Comparison of ENCODE assay signal across 13 cellular contexts in the genomic region with DNA sequence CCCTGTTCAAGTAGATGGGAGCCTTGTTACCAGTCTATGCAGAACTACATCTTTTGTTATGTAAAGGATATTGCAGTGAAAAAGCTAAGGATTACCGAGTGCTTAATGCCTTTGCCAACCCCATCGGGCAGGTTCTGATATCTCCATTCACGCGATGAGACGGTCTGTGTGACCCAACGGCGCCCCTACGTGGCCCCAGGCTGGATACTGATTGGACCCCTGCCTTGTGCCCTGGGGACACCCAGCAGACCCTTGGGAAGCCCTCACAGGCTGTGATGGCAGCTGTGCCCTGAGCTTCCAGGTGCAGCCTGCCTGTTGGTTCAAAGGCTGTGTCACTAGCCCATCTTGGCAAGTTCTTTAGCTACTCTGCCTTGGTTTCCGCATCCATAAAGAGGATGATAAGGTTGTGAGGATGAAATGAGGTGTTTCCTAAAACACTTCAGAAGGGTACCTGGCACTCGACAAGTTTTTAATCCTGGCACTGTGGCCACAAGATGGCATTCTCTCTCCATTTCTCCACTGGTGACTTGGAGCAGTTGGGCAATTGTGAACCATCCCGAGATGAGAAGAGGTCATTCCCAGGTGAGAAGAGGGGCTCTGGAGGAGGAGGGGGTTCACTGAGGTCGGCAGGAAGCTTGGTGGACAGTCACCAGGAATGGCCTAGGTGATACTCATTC. TPM values are rescaled to one million over a fixed set of nuclear protein-coding genes. Genes with fewer than 3 reads are reported as not detected.
DNase-seq lines count a peak whose midpoint lies in the region; ATAC-seq, FAIRE-seq and TF ChIP-seq lines count a peak whose summit lies in the region.
"Had no signal": no experiment of that assay in that cellular context is flagged by ENCODE, and none has a peak within 500 bp of the region (broad histone marks: within the 10 kb centered on the region; RNA-seq: fewer than 3 reads in every experiment).

No MANE protein-coding gene starts in this region.

- TF ChIP-seq EP300 in A549 (IDR thresholded peaks at IDR 0.05), result no peak

- no peak for TF ChIP-seq POLR2A in A549 (IDR thresholded peaks at IDR 0.05; ENCODE audit: low read length)
- no peak for TF ChIP-seq POLR2A in body of pancreas (IDR thresholded peaks at IDR 0.05)

- ATAC-seq in A549, result no peak
- 0 out of 3 replicates have a peak, but pooled peaks have one; percentile 18 for ATAC-seq in DND-41 (ENCODE audit: insufficient read depth, low read depth)
- ATAC-seq in T-helper 17 cell, result no peak
- ATAC-seq in body of pancreas, result no peak
- ATAC-seq: gastroesophageal sphincter had no signal

- H3K4me3 ChIP-seq in A549 (no peak overlapping the region), DND-41 (ENCODE audit: low read depth in 1 of 2, low read length in 2 of 2) (no peak overlapping the region), body of pancreas (no peak overlapping the region)
- H3K4me3 ChIP-seq: gastroesophageal sphincter had no signal

- CTCF ChIA-PET in A549 (lab: Yijun Ruan, JAX), result interaction anchor here (0.8 to 4.8 kb wide), 11 partner anchors 9 to 552 kb away, joined by 3 to 24 read pairs (median 3); no protein-coding TSS in a partner anchor

- TF ChIP-seq CTCF in A549 (IDR thresholded peaks at IDR 0.05) (no peak; the same call in 2 of the 3 replicates), DND-41 (IDR thresholded peaks at IDR 0.05; ENCODE audit: borderline replicate concordance, extremely low read depth, low read length, poor library complexity, severe bottlenecking) (peak; percentile 31), body of pancreas (IDR thresholded peaks at IDR 0.05) (peak in 1 of 7 experiments; percentile 3)

- H3K27ac ChIP-seq in A549, result peak overlapping the region; percentile 74 to 87
- peak overlapping the region; percentile 5; the same call in 1 of the 2 replicates for H3K27ac ChIP-seq in DND-41 (ENCODE audit: low read length)
- no peak overlapping the region for H3K27ac ChIP-seq in body of pancreas
- H3K27ac ChIP-seq: gastroesophageal sphincter had no signal

- no peak overlapping the region for H3K4me3 Mint-ChIP-seq in T-helper 17 cell

- H3K9ac ChIP-seq in DND-41 (ENCODE audit: low read depth, low read length), result no peak overlapping the region

- WGBS in A549 (ENCODE audit: missing lambda C conversion rate), result 78% methylated on average over 12 of the region's 12 CpGs
- 65 to 75% methylated on average over 12 of the region's 12 CpGs for WGBS in body of pancreas, 2 donors

- H3K4me2 ChIP-seq in A549, result peak overlapping the region; percentile 4; the same call in 1 of the 3 replicates
- H3K4me2 ChIP-seq in DND-41 (ENCODE audit: insufficient read depth, low read length), result no peak overlapping the region

- H3K36me3 ChIP-seq in DND-41 (ENCODE audit: insufficient read depth, low read length) (peaks cover 50% of the 10 kb centered on the region), body of pancreas (replicated peaks in 1 of 2; ENCODE audit: insufficient read depth in 1 of 2, low read depth in 2 of 2) (no peaks in the 10 kb centered on the region)

- POLR2A ChIA-PET in A549 (lab: Yijun Ruan, JAX), result no interaction called here

- H4K20me1 ChIP-seq in DND-41 (ENCODE audit: insufficient read depth, low read length), result peaks cover 59% of the 10 kb centered on the region

- H3K9me3 ChIP-seq in A549 (no peaks in the 10 kb centered on the region), DND-41 (ENCODE audit: insufficient read depth, low read length, severe bottlenecking) (no peaks in the 10 kb centered on the region), T-helper 17 cell (ENCODE audit: control insufficient read depth, low read length, poor library complexity, severe bottlenecking) (no peaks in the 10 kb centered on the region), body of pancreas (no peaks in the 10 kb centered on the region)
- H3K9me3 ChIP-seq: gastroesophageal sphincter had no signal

- peaks cover 39% of the 10 kb centered on the region for H3K4me1 Mint-ChIP-seq in T-helper 17 cell

- peak overlapping the region; percentile 87 for H3K27ac Mint-ChIP-seq in T-helper 17 cell

- peaks cover 34% of the 10 kb centered on the region for H3K79me2 ChIP-seq in DND-41 (ENCODE audit: insufficient read depth, low read length)

- no peak overlapping the region for H2AFZ ChIP-seq in DND-41 (ENCODE audit: low read depth, low read length)

- no peak for FAIRE-seq in A549 (lab: Jason Lieb, UNC)
- FAIRE-seq: RCC 7860 had no signal

- peak in 1 of 2 experiments; percentile 23; a peak in 1 of 5 replicates for TF ChIP-seq RAD21 in A549 (conservative IDR thresholded peaks at IDR 0.05 in 1 of 2, IDR thresholded peaks at IDR 0.05 in 1 of 2)

- H3K27me3 ChIP-seq in DND-41 (ENCODE audit: insufficient read depth, low read length, poor library complexity) (no peaks in the 10 kb centered on the region), body of pancreas (no peaks in the 10 kb centered on the region)
- H3K27me3 ChIP-seq: gastroesophageal sphincter had no signal

- no peak for DNase-seq in A549 (ENCODE audit: low read depth in 1 of 2, low spot score in 1 of 2)
- DNase-seq in DND-41, result no peak
- DNase-seq in T-helper 17 cell, result no peak
- peak; percentile 41 for DNase-seq in iPS-NIHi7 (ENCODE audit: extremely low spot score)
- no peak for DNase-seq in GM03348 (ENCODE audit: low spot score)
- no peak for DNase-seq in NCI-H2107 treated with DMSO at 0.1 percent for 48 hours (lab: John Stamatoyannopoulos, UW; ENCODE audit: unreplicated experiment)
- no peak for DNase-seq in effector CD8-positive, alpha-beta T cell (lab: John Stamatoyannopoulos, UW)
- DNase-seq in body of pancreas, result no peak
- DNase-seq: activated naive CD4-positive, alpha-beta T cell; Calu3; NCI-H226 had no signal

- intact Hi-C loops in body of pancreas (cut with DNase I), result no loop called here

- H3K36me3 Mint-ChIP-seq in T-helper 17 cell (ENCODE audit: low read depth), result no peaks in the 10 kb centered on the region

- H3K27me3 Mint-ChIP-seq in T-helper 17 cell, result no peaks in the 10 kb centered on the region

- peaks cover 73% of the 10 kb centered on the region for H3K4me1 ChIP-seq in A549
- peaks cover 45% of the 10 kb centered on the region for H3K4me1 ChIP-seq in DND-41 (ENCODE audit: insufficient read depth, low read length)
- peaks cover 12% of the 10 kb centered on the region for H3K4me1 ChIP-seq in body of pancreas

TF ChIP-seq in A549, 52 proteins besides CTCF, POLR2A, EP300 and RAD21 (continues in another document):
- TF ChIP-seq SREBF2 (IDR thresholded peaks at IDR 0.05) (no peak), FOSB (CRISPR knock-in tag; IDR thresholded peaks at IDR 0.05) (no peak), NR3C1 (IDR thresholded peaks at IDR 0.05) (no peak), JUNB (IDR thresholded peaks at IDR 0.05) (no peak), RCOR1 (IDR thresholded peaks at IDR 0.05; ENCODE audit: low read depth, low read length) (no peak), ZNF302 (CRISPR knock-in tag; IDR thresholded peaks at IDR 0.05) (no peak), ESRRA (IDR thresholded peaks at IDR 0.05; ENCODE audit: borderline replicate concordance, low read length) (no peak), POLR2AphosphoS2 (conservative IDR thresholded peaks at IDR 0.05; ENCODE audit: low read length) (no peak), TFCP2L1 (CRISPR knock-in tag; IDR thresholded peaks at IDR 0.05) (no peak), FOXS1 (CRISPR knock-in tag; IDR thresholded peaks at IDR 0.05) (no peak), NFE2L2 (conservative IDR thresholded peaks at IDR 0.05; ENCODE audit: low read length) (no peak), HOXB13 (CRISPR knock-in tag; IDR thresholded peaks at IDR 0.05; ENCODE audit: low read depth) (no peak)
- TF ChIP-seq, protein P1, sequence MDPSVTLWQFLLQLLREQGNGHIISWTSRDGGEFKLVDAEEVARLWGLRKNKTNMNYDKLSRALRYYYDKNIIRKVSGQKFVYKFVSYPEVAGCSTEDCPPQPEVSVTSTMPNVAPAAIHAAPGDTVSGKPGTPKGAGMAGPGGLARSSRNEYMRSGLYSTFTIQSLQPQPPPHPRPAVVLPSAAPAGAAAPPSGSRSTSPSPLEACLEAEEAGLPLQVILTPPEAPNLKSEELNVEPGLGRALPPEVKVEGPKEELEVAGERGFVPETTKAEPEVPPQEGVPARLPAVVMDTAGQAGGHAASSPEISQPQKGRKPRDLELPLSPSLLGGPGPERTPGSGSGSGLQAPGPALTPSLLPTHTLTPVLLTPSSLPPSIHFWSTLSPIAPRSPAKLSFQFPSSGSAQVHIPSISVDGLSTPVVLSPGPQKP (IDR thresholded peaks at IDR 0.05; ENCODE audit: low read depth, low read length), result no peak
- TF ChIP-seq, protein P2, sequence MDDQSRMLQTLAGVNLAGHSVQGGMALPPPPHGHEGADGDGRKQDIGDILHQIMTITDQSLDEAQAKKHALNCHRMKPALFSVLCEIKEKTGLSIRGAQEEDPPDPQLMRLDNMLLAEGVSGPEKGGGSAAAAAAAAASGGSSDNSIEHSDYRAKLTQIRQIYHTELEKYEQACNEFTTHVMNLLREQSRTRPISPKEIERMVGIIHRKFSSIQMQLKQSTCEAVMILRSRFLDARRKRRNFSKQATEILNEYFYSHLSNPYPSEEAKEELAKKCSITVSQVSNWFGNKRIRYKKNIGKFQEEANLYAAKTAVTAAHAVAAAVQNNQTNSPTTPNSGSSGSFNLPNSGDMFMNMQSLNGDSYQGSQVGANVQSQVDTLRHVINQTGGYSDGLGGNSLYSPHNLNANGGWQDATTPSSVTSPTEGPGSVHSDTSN (IDR thresholded peaks at IDR 0.05), result no peak
- TF ChIP-seq, protein P3, sequence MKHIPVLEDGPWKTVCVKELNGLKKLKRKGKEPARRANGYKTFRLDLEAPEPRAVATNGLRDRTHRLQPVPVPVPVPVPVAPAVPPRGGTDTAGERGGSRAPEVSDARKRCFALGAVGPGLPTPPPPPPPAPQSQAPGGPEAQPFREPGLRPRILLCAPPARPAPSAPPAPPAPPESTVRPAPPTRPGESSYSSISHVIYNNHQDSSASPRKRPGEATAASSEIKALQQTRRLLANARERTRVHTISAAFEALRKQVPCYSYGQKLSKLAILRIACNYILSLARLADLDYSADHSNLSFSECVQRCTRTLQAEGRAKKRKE (CRISPR knock-in tag; IDR thresholded peaks at IDR 0.05; ENCODE audit: low read depth), result no peak

RNA-seq across cellular contexts. Expression of a gene that starts 33.6 kb away (rescaled TPM):
- 36.9 and 41.8 TPM in 2 replicates for polyA plus RNA-seq in A549 (2011; rRNA removed)
- polyA plus RNA-seq in A549 (2012; cell fraction: cytosol; rRNA removed), result 6.9 and 8.8 TPM in 2 replicates
- 5.1 and 9.1 TPM in 2 replicates for polyA plus RNA-seq in A549 (2012; cell fraction: nucleus; rRNA removed)
- 22.4 to 24.4 TPM (median 22.9 TPM) in 3 replicates for polyA plus RNA-seq in A549 (2017; fragmentation: RNase III; extraction: RNeasy Plus Mini Kit Qiagen cat#74134 plus additional on column Dnase treatment)
- 42.9 and 44.1 TPM in 2 replicates for polyA minus RNA-seq in A549 (2011; rRNA and poly(A)+ RNA removed)
- total RNA-seq in T-helper 17 cell, result 100 to 1,000 TPM; 122 to 124 TPM
- 10 to 100 TPM; 31.9 to 32.6 TPM for total RNA-seq in body of pancreas

Comparison
In these comparisons a context has a peak if more than half of its experiments do, and no peak if none do; other contexts are left out.
1. H3K27ac ChIP-seq: peak in A549 (2 of 2) and DND-41 (single experiment); none in body of pancreas (0 of 4).